ENCODE assay signal across 37 cellular contexts in genomic region chr6:167095888-167096287, GRCh38. TPM values are rescaled to one million over a fixed set of nuclear protein-coding genes. Genes with fewer than 3 reads are reported as not detected.
DNase-seq lines count a peak whose midpoint lies in the region; ATAC-seq and TF ChIP-seq lines count a peak whose summit lies in the region.
"Had no signal": no experiment of that assay in that cellular context is flagged by ENCODE, and none has a peak within 500 bp of the region (broad histone marks: within the 10 kb centered on the region; RNA-seq: fewer than 3 reads in every experiment).

No MANE protein-coding gene starts in this region.

- H3K27me3 ChIP-seq in CD4-positive, CD25-positive, alpha-beta regulatory T cell (ENCODE audit: control insufficient read depth, insufficient read depth, low read length): no peaks in the 10 kb centered on the region
- H3K27me3 ChIP-seq in MM.1S (replicated peaks; ENCODE audit: insufficient read depth, low read length) (no peaks in the 10 kb centered on the region), spleen (replicated peaks in 1 of 7) (no peaks in the 10 kb centered on the region)
- H3K27me3 ChIP-seq: brain microvascular endothelial cell, gastroesophageal sphincter, MG63, testis had no signal

- WGBS in spleen, 5 donors: 89 to 100% (median 91%) methylated on average over 1 to 2 of the region's 2 CpGs

- H3K9me2 ChIP-seq in MM.1S (replicated peaks; ENCODE audit: insufficient read depth, low read length): no peaks in the 10 kb centered on the region

- H3K9ac ChIP-seq in MM.1S (ENCODE audit: low read length): no peak overlapping the region

- peaks cover 55% of the 10 kb centered on the region for H3K4me1 ChIP-seq in CD4-positive, CD25-positive, alpha-beta regulatory T cell (ENCODE audit: control insufficient read depth, insufficient read depth, low read length, poor library complexity, severe bottlenecking)
- H3K4me1 ChIP-seq in MM.1S (ENCODE audit: low read length): peaks cover 18% of the 10 kb centered on the region
- H3K4me1 ChIP-seq in spleen: peaks cover 29 to 98% (median 73%) of the 10 kb centered on the region in 6 donors
- H3K4me1 ChIP-seq: Caco-2, testis had no signal

- H3K4me3 ChIP-seq in CD4-positive, CD25-positive, alpha-beta regulatory T cell (ENCODE audit: low read depth, low read length): no peak overlapping the region
- H3K4me3 ChIP-seq in MM.1S (ENCODE audit: low read length): no peak overlapping the region
- H3K4me3 ChIP-seq in spleen: no peak overlapping the region
- H3K4me3 ChIP-seq: gastroesophageal sphincter, lung, MG63, testis had no signal

- no peaks in the 10 kb centered on the region for H3K79me2 ChIP-seq in MM.1S (ENCODE audit: low read length)

- H3K36me3 Mint-ChIP-seq in CD4-positive, CD25-positive, alpha-beta regulatory T cell: no peaks in the 10 kb centered on the region
- H3K36me3 Mint-ChIP-seq: activated CD4-positive, alpha-beta memory T cell treated with anti-CD3 and anti-CD28 coated beads for 36 hours; activated naive CD4-positive, alpha-beta T cell treated with anti-CD3 and anti-CD28 coated beads, Interleukin-2, amount 50 U/mL, for 24 hours; natural killer cell had no signal

- no peaks in the 10 kb centered on the region for H4K20me1 ChIP-seq in MM.1S (ENCODE audit: insufficient read depth, low read length)

- no peaks in the 10 kb centered on the region for H3K9me3 ChIP-seq in CD4-positive, CD25-positive, alpha-beta regulatory T cell (ENCODE audit: control insufficient read depth in 2 of 2, low read length in 2 of 2)
- H3K9me3 ChIP-seq in MM.1S (replicated peaks; ENCODE audit: insufficient read depth, low read length) (no peaks in the 10 kb centered on the region), spleen (no peaks in the 10 kb centered on the region)
- H3K9me3 ChIP-seq: Caco-2, gastroesophageal sphincter, MG63, testis had no signal

- no peaks in the 10 kb centered on the region for H3K36me3 ChIP-seq in CD4-positive, CD25-positive, alpha-beta regulatory T cell (ENCODE audit: control insufficient read depth, insufficient read depth, low read length)
- H3K36me3 ChIP-seq in MM.1S (replicated peaks; ENCODE audit: insufficient read depth, low read length): no peaks in the 10 kb centered on the region
- H3K36me3 ChIP-seq in spleen: no peaks in the 10 kb centered on the region
- H3K36me3 ChIP-seq: brain microvascular endothelial cell, gastroesophageal sphincter, MG63 had no signal

- DNase-seq in CD4-positive, CD25-positive, alpha-beta regulatory T cell: no peak
- DNase-seq in MM.1S (no peak), ecto neural progenitor cell (ENCODE audit: low spot score) (peak; percentile 36), spleen (no peak), HCEC 1CT (no peak)
- DNase-seq: activated CD4-positive, alpha-beta memory T cell treated with anti-CD3 and anti-CD28 coated beads for 36 hours; activated CD4-positive, alpha-beta T cell treated with anti-CD3 and anti-CD28 coated beads for 1 hour; activated CD8-positive, alpha-beta memory T cell treated with anti-CD3 and anti-CD28 coated beads, Interleukin-2, amount 50 U/mL, for 4 hours; amniotic stem cell; brain microvascular endothelial cell; Caco-2; cerebellar nuclear complex; DMS53; hippocampal formation; MG63; natural killer cell; NCI-H1105 treated with DMSO at 0.1 percent for 48 hours; NCI-H1930; NCI-H526; NK-92 treated with Interleukin-12 subunit alpha and Interleukin-12 subunit beta, amount 100 ng/mL, for 24 hours; occipital lobe; stimulated activated naive CD4-positive, alpha-beta T cell treated with Interleukin-2 at 50 U/mL for 16 hours; testis had no signal

- peaks cover 19% of the 10 kb centered on the region for H3F3A ChIP-seq in MM.1S (ENCODE audit: insufficient read depth, low read length)

- TF ChIP-seq CTCF in MM.1S (IDR thresholded peaks at IDR 0.05; ENCODE audit: low read length): no peak
- TF ChIP-seq CTCF in spleen (IDR thresholded peaks at IDR 0.05 in 8 of 11, conservative IDR thresholded peaks at IDR 0.05 in 3 of 11): no peak

- no peak for ATAC-seq in CD4-positive, CD25-positive, alpha-beta regulatory T cell (ENCODE audit: low read depth in 2 of 2)
- ATAC-seq in GM21529 (IDR thresholded peaks at IDR 0.05; ENCODE audit: unreplicated experiment): no peak
- no peak for ATAC-seq in GM19467 (IDR thresholded peaks at IDR 0.05; ENCODE audit: unreplicated experiment)
- ATAC-seq: gastroesophageal sphincter, Right ventricle myocardium inferior, SK-N-SH treated with all-trans-retinoic acid at 6 μM for 48 hours had no signal

- TF ChIP-seq POLR2A in spleen (IDR thresholded peaks at IDR 0.05): no peak

- no peaks in the 10 kb centered on the region for H3K9me3 Mint-ChIP-seq in CD4-positive, CD25-positive, alpha-beta regulatory T cell
- H3K9me3 Mint-ChIP-seq: activated CD4-positive, alpha-beta memory T cell treated with anti-CD3 and anti-CD28 coated beads for 36 hours; activated naive CD4-positive, alpha-beta T cell treated with anti-CD3 and anti-CD28 coated beads, Interleukin-2, amount 50 U/mL, for 24 hours; natural killer cell had no signal

- intact Hi-C loops in spleen (cut with DNase I; ENCODE audit: low total_unique reads): no loop called here

- H3K4me2 ChIP-seq in MM.1S (ENCODE audit: low read depth, low read length): peak overlapping the region; percentile 88; the same call in 1 of the 2 replicates

- no peaks in the 10 kb centered on the region for H3K27me3 Mint-ChIP-seq in CD4-positive, CD25-positive, alpha-beta regulatory T cell
- H3K27me3 Mint-ChIP-seq: activated CD4-positive, alpha-beta memory T cell treated with anti-CD3 and anti-CD28 coated beads for 36 hours; activated naive CD4-positive, alpha-beta T cell treated with anti-CD3 and anti-CD28 coated beads, Interleukin-2, amount 50 U/mL, for 24 hours had no signal

- peak overlapping the region in 2 of 3 donors; percentile 93 to 96 for H3K27ac Mint-ChIP-seq in CD4-positive, CD25-positive, alpha-beta regulatory T cell
- H3K27ac Mint-ChIP-seq: activated naive CD4-positive, alpha-beta T cell treated with anti-CD3 and anti-CD28 coated beads, Interleukin-2, amount 50 U/mL, for 24 hours had no signal

- H3K4me3 Mint-ChIP-seq in CD4-positive, CD25-positive, alpha-beta regulatory T cell: peak overlapping the region in 1 of 4 donors; percentile 76
- H3K4me3 Mint-ChIP-seq: activated CD4-positive, alpha-beta memory T cell treated with anti-CD3 and anti-CD28 coated beads for 36 hours; activated naive CD4-positive, alpha-beta T cell treated with anti-CD3 and anti-CD28 coated beads, Interleukin-2, amount 50 U/mL, for 24 hours; natural killer cell had no signal

- H3K4me1 Mint-ChIP-seq in CD4-positive, CD25-positive, alpha-beta regulatory T cell: peaks cover 22 to 64% (median 50%) of the 10 kb centered on the region in 4 donors

- H2AFZ ChIP-seq in MM.1S (ENCODE audit: low read length): no peak overlapping the region

- H3K27ac ChIP-seq in CD4-positive, CD25-positive, alpha-beta regulatory T cell (ENCODE audit: insufficient read depth, low read length, poor library complexity, severe bottlenecking): peak overlapping the region; percentile 84
- H3K27ac ChIP-seq in MM.1S (ENCODE audit: low read length) (no peak overlapping the region), spleen (peak overlapping the region; percentile 32 to 93 (median 86))
- H3K27ac ChIP-seq: brain microvascular endothelial cell, gastroesophageal sphincter, testis had no signal

RNA-seq across cellular contexts. Expression of gene CCR6, which starts 27.0 kb away (rescaled TPM):
- 40.8 TPM for total RNA-seq in CD4-positive, CD25-positive, alpha-beta regulatory T cell
- 10 to 100 TPM; 52.7 to 97.3 (median 79.0) TPM for polyA plus RNA-seq in CD4-positive, CD25-positive, alpha-beta regulatory T cell
- 10 to 100 TPM; 15.5 to 37.0 (median 19.5) TPM for total RNA-seq in spleen
- polyA plus RNA-seq in spleen: 10 to 100 TPM; 16.1 to 26.9 (median 22.7) TPM
- total RNA-seq: Caco-2; dermis microvascular lymphatic vessel endothelial cell; endothelial cell of umbilical vein; fibroblast of lung; G401; gastroesophageal sphincter; occipital lobe; pulmonary artery endothelial cell; Right ventricle myocardium inferior; T-helper 2 cell treated with Interferon-gamma antibody and Interleukin-4, amounts not matched to agents 100 ng/mL and 5 ng/mL, for 36 hours; urinary bladder had no signal
- polyA plus RNA-seq: endothelial cell of umbilical vein, fibroblast of lung had no signal
